ENCODE assay signal across 1 cellular context in the genomic region with DNA sequence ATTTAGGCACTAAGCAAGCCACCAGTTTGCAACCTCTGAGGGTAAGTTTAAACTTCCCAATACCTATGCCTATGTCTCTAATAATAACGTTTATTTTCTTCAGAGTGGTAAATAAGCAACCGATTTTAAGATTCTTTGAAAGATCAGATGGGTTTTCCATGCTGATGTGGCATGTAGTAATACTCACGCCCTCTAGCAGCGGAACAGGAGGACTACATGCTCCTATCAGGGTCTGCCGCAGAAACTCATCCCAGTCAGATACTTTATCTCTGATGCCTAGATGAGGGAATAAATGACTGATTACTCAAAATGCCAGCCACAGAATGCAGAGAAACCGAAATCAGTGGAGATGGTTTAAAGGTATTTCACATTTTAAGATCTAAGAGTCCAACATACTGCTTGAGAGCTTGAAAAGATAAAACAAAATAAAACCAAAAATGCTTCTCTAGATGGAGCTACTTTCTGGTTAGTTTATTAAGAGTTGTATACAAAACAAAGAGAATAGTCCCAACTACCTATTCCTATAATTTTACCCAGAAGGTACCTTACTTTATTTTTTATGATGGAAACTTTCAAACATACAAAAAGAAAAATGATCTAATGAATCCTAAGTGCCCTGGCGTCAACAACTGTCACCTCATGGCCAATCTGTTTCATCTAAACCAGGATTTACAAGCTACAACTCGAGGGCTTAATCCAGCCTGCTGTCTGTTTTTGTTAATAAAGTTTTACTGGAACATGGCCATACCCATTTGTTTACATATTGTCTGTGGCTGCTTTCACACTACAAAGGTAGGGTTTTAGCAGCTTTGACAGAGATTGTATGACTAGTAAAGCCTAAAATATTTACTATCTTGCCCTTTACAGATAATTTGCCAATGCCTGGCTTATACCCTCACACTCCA.
TF ChIP-seq lines count a peak whose summit lies in the region.

No MANE protein-coding gene starts in this region.

TF ChIP-seq in HepG2, 621 proteins besides CTCF, POLR2A, EP300 and RAD21 (continued from another document):
- TF ChIP-seq ZNF546 (CRISPR knock-in tag; conservative IDR thresholded peaks at IDR 0.05) (no peak), HCFC1 (IDR thresholded peaks at IDR 0.05; ENCODE audit: low read depth, low read length) (no peak), U2AF2 (IDR thresholded peaks at IDR 0.05; ENCODE audit: low read depth, low read length) (no peak), RARG (CRISPR knock-in tag; IDR thresholded peaks at IDR 0.05; ENCODE audit: low read depth) (no peak), ZNF33B (CRISPR knock-in tag; IDR thresholded peaks at IDR 0.05) (no peak), ZNF879 (CRISPR knock-in tag; IDR thresholded peaks at IDR 0.05) (no peak), KLF12 (CRISPR knock-in tag; IDR thresholded peaks at IDR 0.05; ENCODE audit: borderline replicate concordance) (no peak), HNRNPK (IDR thresholded peaks at IDR 0.05; ENCODE audit: low read depth, low read length, poor library complexity, severe bottlenecking) (no peak), KLF13 (CRISPR knock-in tag; IDR thresholded peaks at IDR 0.05) (no peak), SMC3 (IDR thresholded peaks at IDR 0.05; ENCODE audit: low read length) (peak; percentile 90), CEBPG (CRISPR knock-in tag; IDR thresholded peaks at IDR 0.05) (0 out of 2 replicates have a peak, but pooled peaks have one; percentile 22), ZNF264 (CRISPR knock-in tag; IDR thresholded peaks at IDR 0.05) (no peak), HMGA1 (CRISPR knock-in tag; conservative IDR thresholded peaks at IDR 0.05) (no peak), ZFP41 (CRISPR knock-in tag; IDR thresholded peaks at IDR 0.05; ENCODE audit: borderline replicate concordance) (no peak)
- TF ChIP-seq, protein P1, sequence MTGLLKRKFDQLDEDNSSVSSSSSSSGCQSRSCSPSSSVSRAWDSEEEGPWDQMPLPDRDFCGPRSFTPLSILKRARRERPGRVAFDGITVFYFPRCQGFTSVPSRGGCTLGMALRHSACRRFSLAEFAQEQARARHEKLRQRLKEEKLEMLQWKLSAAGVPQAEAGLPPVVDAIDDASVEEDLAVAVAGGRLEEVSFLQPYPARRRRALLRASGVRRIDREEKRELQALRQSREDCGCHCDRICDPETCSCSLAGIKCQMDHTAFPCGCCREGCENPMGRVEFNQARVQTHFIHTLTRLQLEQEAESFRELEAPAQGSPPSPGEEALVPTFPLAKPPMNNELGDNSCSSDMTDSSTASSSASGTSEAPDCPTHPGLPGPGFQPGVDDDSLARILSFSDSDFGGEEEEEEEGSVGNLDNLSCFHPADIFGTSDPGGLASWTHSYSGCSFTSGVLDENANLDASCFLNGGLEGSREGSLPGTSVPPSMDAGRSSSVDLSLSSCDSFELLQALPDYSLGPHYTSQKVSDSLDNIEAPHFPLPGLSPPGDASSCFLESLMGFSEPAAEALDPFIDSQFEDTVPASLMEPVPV (CRISPR knock-in tag; IDR thresholded peaks at IDR 0.05) = no peak
- TF ChIP-seq, protein P2, sequence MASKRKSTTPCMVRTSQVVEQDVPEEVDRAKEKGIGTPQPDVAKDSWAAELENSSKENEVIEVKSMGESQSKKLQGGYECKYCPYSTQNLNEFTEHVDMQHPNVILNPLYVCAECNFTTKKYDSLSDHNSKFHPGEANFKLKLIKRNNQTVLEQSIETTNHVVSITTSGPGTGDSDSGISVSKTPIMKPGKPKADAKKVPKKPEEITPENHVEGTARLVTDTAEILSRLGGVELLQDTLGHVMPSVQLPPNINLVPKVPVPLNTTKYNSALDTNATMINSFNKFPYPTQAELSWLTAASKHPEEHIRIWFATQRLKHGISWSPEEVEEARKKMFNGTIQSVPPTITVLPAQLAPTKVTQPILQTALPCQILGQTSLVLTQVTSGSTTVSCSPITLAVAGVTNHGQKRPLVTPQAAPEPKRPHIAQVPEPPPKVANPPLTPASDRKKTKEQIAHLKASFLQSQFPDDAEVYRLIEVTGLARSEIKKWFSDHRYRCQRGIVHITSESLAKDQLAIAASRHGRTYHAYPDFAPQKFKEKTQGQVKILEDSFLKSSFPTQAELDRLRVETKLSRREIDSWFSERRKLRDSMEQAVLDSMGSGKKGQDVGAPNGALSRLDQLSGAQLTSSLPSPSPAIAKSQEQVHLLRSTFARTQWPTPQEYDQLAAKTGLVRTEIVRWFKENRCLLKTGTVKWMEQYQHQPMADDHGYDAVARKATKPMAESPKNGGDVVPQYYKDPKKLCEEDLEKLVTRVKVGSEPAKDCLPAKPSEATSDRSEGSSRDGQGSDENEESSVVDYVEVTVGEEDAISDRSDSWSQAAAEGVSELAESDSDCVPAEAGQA (IDR thresholded peaks at IDR 0.05; ENCODE audit: low read depth) = no peak
- TF ChIP-seq, protein P2 (CRISPR knock-in tag; IDR thresholded peaks at IDR 0.05; ENCODE audit: borderline replicate concordance) = no peak
- TF ChIP-seq, protein P3, sequence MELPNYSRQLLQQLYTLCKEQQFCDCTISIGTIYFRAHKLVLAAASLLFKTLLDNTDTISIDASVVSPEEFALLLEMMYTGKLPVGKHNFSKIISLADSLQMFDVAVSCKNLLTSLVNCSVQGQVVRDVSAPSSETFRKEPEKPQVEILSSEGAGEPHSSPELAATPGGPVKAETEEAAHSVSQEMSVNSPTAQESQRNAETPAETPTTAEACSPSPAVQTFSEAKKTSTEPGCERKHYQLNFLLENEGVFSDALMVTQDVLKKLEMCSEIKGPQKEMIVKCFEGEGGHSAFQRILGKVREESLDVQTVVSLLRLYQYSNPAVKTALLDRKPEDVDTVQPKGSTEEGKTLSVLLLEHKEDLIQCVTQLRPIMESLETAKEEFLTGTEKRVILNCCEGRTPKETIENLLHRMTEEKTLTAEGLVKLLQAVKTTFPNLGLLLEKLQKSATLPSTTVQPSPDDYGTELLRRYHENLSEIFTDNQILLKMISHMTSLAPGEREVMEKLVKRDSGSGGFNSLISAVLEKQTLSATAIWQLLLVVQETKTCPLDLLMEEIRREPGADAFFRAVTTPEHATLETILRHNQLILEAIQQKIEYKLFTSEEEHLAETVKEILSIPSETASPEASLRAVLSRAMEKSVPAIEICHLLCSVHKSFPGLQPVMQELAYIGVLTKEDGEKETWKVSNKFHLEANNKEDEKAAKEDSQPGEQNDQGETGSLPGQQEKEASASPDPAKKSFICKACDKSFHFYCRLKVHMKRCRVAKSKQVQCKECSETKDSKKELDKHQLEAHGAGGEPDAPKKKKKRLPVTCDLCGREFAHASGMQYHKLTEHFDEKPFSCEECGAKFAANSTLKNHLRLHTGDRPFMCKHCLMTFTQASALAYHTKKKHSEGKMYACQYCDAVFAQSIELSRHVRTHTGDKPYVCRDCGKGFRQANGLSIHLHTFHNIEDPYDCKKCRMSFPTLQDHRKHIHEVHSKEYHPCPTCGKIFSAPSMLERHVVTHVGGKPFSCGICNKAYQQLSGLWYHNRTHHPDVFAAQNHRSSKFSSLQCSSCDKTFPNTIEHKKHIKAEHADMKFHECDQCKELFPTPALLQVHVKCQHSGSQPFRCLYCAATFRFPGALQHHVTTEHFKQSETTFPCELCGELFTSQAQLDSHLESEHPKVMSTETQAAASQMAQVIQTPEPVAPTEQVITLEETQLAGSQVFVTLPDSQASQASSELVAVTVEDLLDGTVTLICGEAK (IDR thresholded peaks at IDR 0.05) = 0 out of 2 replicates have a peak, but pooled peaks have one; percentile 22
- TF ChIP-seq, protein P3 (CRISPR knock-in tag; IDR thresholded peaks at IDR 0.05) = peak; percentile 29; the same call in 1 of the 2 replicates
